In the genomic region with DNA sequence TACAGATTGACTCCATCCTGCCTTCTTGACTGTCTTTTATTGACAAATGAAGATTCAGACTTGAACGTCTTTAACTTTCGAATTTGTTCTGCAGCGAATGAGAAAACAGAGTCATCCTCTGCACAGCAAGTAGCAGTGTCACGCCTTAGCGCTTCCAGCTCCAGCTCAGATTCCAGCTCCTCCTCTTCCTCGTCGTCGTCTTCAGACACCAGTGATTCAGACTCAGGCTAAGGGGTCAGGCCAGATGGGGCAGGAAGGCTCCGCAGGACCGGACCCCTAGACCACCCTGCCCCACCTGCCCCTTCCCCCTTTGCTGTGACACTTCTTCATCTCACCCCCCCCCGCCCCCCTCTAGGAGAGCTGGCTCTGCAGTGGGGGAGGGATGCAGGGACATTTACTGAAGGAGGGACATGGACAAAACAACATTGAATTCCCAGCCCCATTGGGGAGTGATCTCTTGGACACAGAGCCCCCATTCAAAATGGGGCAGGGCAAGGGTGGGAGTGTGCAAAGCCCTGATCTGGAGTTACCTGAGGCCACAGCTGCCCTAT, we compare ENCODE assay signal across 20 cellular contexts. TPM values are rescaled to one million over a fixed set of nuclear protein-coding genes. Genes with fewer than 3 reads are reported as not detected.
A peak's percentile ranks its signal among the peaks of the same experiment; 100 is the strongest.
DNase-seq lines count a peak whose midpoint lies in the region; ATAC-seq and TF ChIP-seq lines count a peak whose summit lies in the region.
"Had no signal": no experiment of that assay in that cellular context is flagged by ENCODE, and none has a peak within 500 bp of the region (broad histone marks: within the 10 kb centered on the region; RNA-seq: fewer than 3 reads in every experiment).

No MANE protein-coding gene starts in this region.

- ATAC-seq in GM21529 (IDR thresholded peaks at IDR 0.05; ENCODE audit: unreplicated experiment): no peak
- ATAC-seq: A549, body of pancreas, left lobe of liver had no signal

- H3K36me3 Mint-ChIP-seq in activated CD4-positive, alpha-beta T cell treated with anti-CD3 and anti-CD28 coated beads, Interleukin-2, amount 10 ng/mL, durations not matched to agents 24 days and 14 days (ENCODE audit: low read depth): peaks cover 67% of the 10 kb centered on the region
- H3K36me3 Mint-ChIP-seq in HFFc6 (ENCODE audit: low read depth) (peaks cover 62% of the 10 kb centered on the region), neural crest cell (ENCODE audit: low read depth) (peaks cover 43% of the 10 kb centered on the region)

- peaks cover 41% of the 10 kb centered on the region for H3K4me1 Mint-ChIP-seq in activated CD4-positive, alpha-beta T cell treated with anti-CD3 and anti-CD28 coated beads, Interleukin-2, amount 10 ng/mL, durations not matched to agents 24 days and 14 days
- H3K4me1 Mint-ChIP-seq in HFFc6 (ENCODE audit: low read depth) (peaks cover 49% of the 10 kb centered on the region), neural crest cell (peaks cover 41% of the 10 kb centered on the region)

- H3K4me3 Mint-ChIP-seq in activated CD4-positive, alpha-beta T cell treated with anti-CD3 and anti-CD28 coated beads, Interleukin-2, amount 10 ng/mL, durations not matched to agents 24 days and 14 days: no peak overlapping the region
- H3K4me3 Mint-ChIP-seq in HFFc6 (no peak overlapping the region), neural crest cell (peak overlapping the region; percentile 42)
- H3K4me3 Mint-ChIP-seq: nephron had no signal

- intact Hi-C loops in activated CD4-positive, alpha-beta T cell treated with anti-CD3 and anti-CD28 coated beads, Interleukin-2, amount 10 ng/mL, durations not matched to agents 24 days and 14 days (cut with micrococcal nuclease): no loop called here

- DNase-seq in activated CD4-positive, alpha-beta T cell treated with anti-CD3 and anti-CD28 coated beads, Interleukin-2, amount 10 ng/mL, durations not matched to agents 24 days and 14 days: peak; percentile 56
- DNase-seq in activated CD4-positive, alpha-beta T cell treated with anti-CD3 and anti-CD28 coated beads for 4 hours: no peak
- DNase-seq in HFFc6 (no peak), cerebellar cortex (ENCODE audit: low spot score) (peak; percentile 33), neural crest cell (ENCODE audit: low read depth, low spot score) (no peak), HK-2 (ENCODE audit: unreplicated experiment) (no peak), NCI-H1048 (lab: John Stamatoyannopoulos, UW) (no peak)
- DNase-seq: activated CD8-positive, alpha-beta memory T cell treated with anti-CD3 and anti-CD28 coated beads for 24 hours; activated effector memory CD4-positive, alpha-beta T cell treated with anti-CD3 and anti-CD28 coated beads, Interleukin-2, amount 50 U/mL, for 16 hours; body of pancreas; hippocampal formation; NCI-H1694; NCI-H510A treated with DMSO at 0.1 percent for 48 hours; SK-N-SH; thyroid gland had no signal

- no peaks in the 10 kb centered on the region for H3K9me3 Mint-ChIP-seq in activated CD4-positive, alpha-beta T cell treated with anti-CD3 and anti-CD28 coated beads, Interleukin-2, amount 10 ng/mL, durations not matched to agents 24 days and 14 days
- H3K9me3 Mint-ChIP-seq in HFFc6 (no peaks in the 10 kb centered on the region), neural crest cell (no peaks in the 10 kb centered on the region)
- H3K9me3 Mint-ChIP-seq: nephron had no signal

- H3K27me3 Mint-ChIP-seq in activated CD4-positive, alpha-beta T cell treated with anti-CD3 and anti-CD28 coated beads, Interleukin-2, amount 10 ng/mL, durations not matched to agents 24 days and 14 days: no peaks in the 10 kb centered on the region
- H3K27me3 Mint-ChIP-seq in HFFc6 (ENCODE audit: insufficient read depth) (peaks cover 31% of the 10 kb centered on the region), neural crest cell (ENCODE audit: low read depth) (peaks cover 10% of the 10 kb centered on the region)

- H3K27ac Mint-ChIP-seq in activated CD4-positive, alpha-beta T cell treated with anti-CD3 and anti-CD28 coated beads, Interleukin-2, amount 10 ng/mL, durations not matched to agents 24 days and 14 days: peak overlapping the region; percentile 22
- H3K27ac Mint-ChIP-seq in HFFc6 (peak overlapping the region; percentile 43), neural crest cell (ENCODE audit: unreplicated experiment) (no peak overlapping the region)

- TF ChIP-seq CTCF in HFFc6 (IDR thresholded peaks at IDR 0.05) (no peak), neural crest cell (conservative IDR thresholded peaks at IDR 0.05) (no peak)

RNA-seq across cellular contexts. Expression of a gene that starts 12.2 kb away (rescaled TPM):
- total RNA-seq in activated CD4-positive, alpha-beta T cell treated with anti-CD3 and anti-CD28 coated beads, Interleukin-2, amount 10 ng/mL, durations not matched to agents 24 days and 14 days: 320 TPM in 2 replicates
- 100 to 1,000 TPM; 147 to 163 (median 157) TPM for total RNA-seq in HFFc6 (2021; fragmentation: NEBNext Ultra II Directional; extraction: Animal tissue kit (Norgen Biotek cat#: 25700))
- 312 and 329 TPM in 2 replicates for total RNA-seq in neural crest cell

RNA-seq across cellular contexts. Expression of a gene that starts 27.7 kb away (rescaled TPM):
- total RNA-seq in activated CD4-positive, alpha-beta T cell treated with anti-CD3 and anti-CD28 coated beads, Interleukin-2, amount 10 ng/mL, durations not matched to agents 24 days and 14 days: 8.1 and 8.7 TPM in 2 replicates
- 1 to 10 TPM; 2.0 to 3.1 (median 2.2) TPM for total RNA-seq in HFFc6 (2021; fragmentation: NEBNext Ultra II Directional; extraction: Animal tissue kit (Norgen Biotek cat#: 25700))
- total RNA-seq in neural crest cell: 0.89 and 1.7 TPM in 2 replicates

RNA-seq across cellular contexts. Expression of a gene that starts 28.8 kb away (rescaled TPM):
- 0.21 and 0.38 TPM in 2 replicates for total RNA-seq in activated CD4-positive, alpha-beta T cell treated with anti-CD3 and anti-CD28 coated beads, Interleukin-2, amount 10 ng/mL, durations not matched to agents 24 days and 14 days
- not detected for total RNA-seq in HFFc6 (2021; fragmentation: NEBNext Ultra II Directional; extraction: Animal tissue kit (Norgen Biotek cat#: 25700))
- total RNA-seq in neural crest cell: 1.7 and 2.8 TPM in 2 replicates
- total RNA-seq: fibroblast of lung had no signal

RNA-seq across cellular contexts. Expression of a gene that starts 39.7 kb away (rescaled TPM):
- 0.75 and 0.80 TPM in 2 replicates for total RNA-seq in activated CD4-positive, alpha-beta T cell treated with anti-CD3 and anti-CD28 coated beads, Interleukin-2, amount 10 ng/mL, durations not matched to agents 24 days and 14 days
- total RNA-seq in HFFc6 (2021; fragmentation: NEBNext Ultra II Directional; extraction: Animal tissue kit (Norgen Biotek cat#: 25700)): not detected
- 0.59 and 0.63 TPM in 2 replicates for total RNA-seq in neural crest cell

Comparison
In these comparisons a context has a peak if more than half of its experiments do, and no peak if none do; other contexts are left out.
1. DNase-seq: peak in activated CD4-positive, alpha-beta T cell treated with anti-CD3 and anti-CD28 coated beads, Interleukin-2, amount 10 ng/mL, durations not matched to agents 24 days and 14 days (single experiment) and cerebellar cortex (single experiment); none in activated CD4-positive, alpha-beta T cell treated with anti-CD3 and anti-CD28 coated beads for 4 hours (0 of 2), HFFc6 (single experiment), neural crest cell (single experiment), HK-2 (single experiment) and NCI-H1048 (single experiment).